1 cellular context compared by ENCODE assay signal in the genomic region with DNA sequence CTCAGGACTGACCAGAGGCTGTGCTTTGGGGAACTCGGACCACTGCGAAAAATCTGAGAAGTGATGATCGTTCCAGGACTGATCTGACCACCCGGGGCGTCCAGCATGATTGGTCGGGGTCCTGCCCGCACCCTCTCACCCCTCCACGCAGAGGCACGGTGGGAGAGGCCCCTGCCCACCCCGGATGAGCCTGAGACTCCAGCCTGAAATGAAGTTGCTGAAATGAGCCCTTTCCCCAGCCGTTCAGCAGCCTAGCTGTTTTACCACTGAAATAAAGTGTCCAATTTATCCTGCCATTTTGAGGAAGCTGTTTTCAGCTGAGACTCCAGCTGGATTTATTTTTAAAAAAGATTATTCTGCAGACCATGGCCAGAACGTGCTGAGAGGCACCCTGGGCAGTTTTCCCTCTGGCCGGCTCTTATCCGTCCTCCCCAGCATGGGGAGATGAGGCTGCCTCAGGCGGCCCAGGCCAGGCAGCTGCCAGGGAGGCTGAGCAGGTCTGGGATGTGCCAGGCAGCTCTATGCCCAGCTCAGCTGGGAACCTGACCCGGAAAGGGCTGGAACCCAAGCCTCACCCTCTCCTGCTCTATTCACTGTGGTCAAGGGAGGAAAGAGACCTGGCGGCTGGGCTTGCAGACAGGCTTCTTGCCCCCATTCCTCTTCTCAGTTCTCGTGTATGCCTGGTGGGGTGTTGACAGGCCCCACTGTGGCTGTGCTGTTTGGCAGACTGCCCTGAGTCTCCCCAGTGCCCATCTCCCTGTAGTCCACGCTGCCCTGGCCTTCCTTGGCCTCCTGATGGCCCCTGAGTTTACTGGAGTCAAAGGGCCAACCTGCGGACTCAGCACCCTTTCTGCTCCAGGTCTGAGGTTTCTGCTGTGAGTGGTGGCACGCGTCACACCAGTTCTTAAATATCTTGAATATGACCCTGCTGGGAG.
TF ChIP-seq lines count a peak whose summit lies in the region.

No MANE protein-coding gene starts in this region.

TF ChIP-seq in HEK293, 187 proteins besides CTCF, POLR2A, EP300 and RAD21 (continued from another document):
- no peak for TF ChIP-seq ZNF335 (tag by site-specific recombination; conservative IDR thresholded peaks at IDR 0.05)
TF ChIP-seq in HEK293: peak in this region for 1.
